9 cellular contexts compared by ENCODE assay signal in genomic region chr6:43269273-43270007, GRCh38. TPM values are rescaled to one million over a fixed set of nuclear protein-coding genes. Genes with fewer than 3 reads are reported as not detected.
DNase-seq lines count a peak whose midpoint lies in the region; ATAC-seq and TF ChIP-seq lines count a peak whose summit lies in the region.
"Had no signal": no experiment of that assay in that cellular context is flagged by ENCODE, and none has a peak within 500 bp of the region (broad histone marks: within the 10 kb centered on the region; RNA-seq: fewer than 3 reads in every experiment).

No MANE protein-coding gene starts in this region.

- no peak overlapping the region for H3K27ac ChIP-seq in GM23338 (ENCODE audit: low read depth)
- no peak overlapping the region for H3K27ac ChIP-seq in parathyroid adenoma

- POLR2A ChIA-PET in activated CD4-positive, alpha-beta memory T cell treated with anti-CD3 and anti-CD28 coated beads for 36 hours (lab: Charles Lee), result no interaction called here

- no peaks in the 10 kb centered on the region for H3K9me3 ChIP-seq in parathyroid adenoma (ENCODE audit: control insufficient read depth, low read length)

- H3F3A ChIP-seq in GM23338 (replicated peaks; ENCODE audit: low read depth), result no peaks in the 10 kb centered on the region

- H2AFZ ChIP-seq in GM23338 (peak overlapping the region; percentile 84), parathyroid adenoma (peak overlapping the region; percentile 85)

- CTCF ChIA-PET in activated CD4-positive, alpha-beta memory T cell treated with anti-CD3 and anti-CD28 coated beads for 36 hours (lab: Charles Lee), result interaction anchor here (1.2 to 1.4 kb wide), 2 partner anchors 237 kb away, joined by 4 read pairs; no protein-coding TSS in a partner anchor

- H3K36me3 Mint-ChIP-seq in GM23338 (ENCODE audit: low read depth), result no peaks in the 10 kb centered on the region
- H3K36me3 Mint-ChIP-seq in activated CD4-positive, alpha-beta memory T cell treated with anti-CD3 and anti-CD28 coated beads for 36 hours, result no peaks in the 10 kb centered on the region

- H3K4me1 ChIP-seq in GM23338 (ENCODE audit: insufficient read depth), result peaks cover 14% of the 10 kb centered on the region
- peaks cover 14% of the 10 kb centered on the region for H3K4me1 ChIP-seq in parathyroid adenoma

- H3K36me3 ChIP-seq in GM23338 (ENCODE audit: insufficient read depth), result no peaks in the 10 kb centered on the region
- no peaks in the 10 kb centered on the region for H3K36me3 ChIP-seq in parathyroid adenoma (ENCODE audit: control insufficient read depth, insufficient read depth, low read length)

- ATAC-seq in GM23338, result peak; percentile 64
- peak; percentile 24 for ATAC-seq in esophagus mucosa
- ATAC-seq in GM18861 (IDR thresholded peaks at IDR 0.05; ENCODE audit: unreplicated experiment), result no peak
- no peak for ATAC-seq in GM21576 (IDR thresholded peaks at IDR 0.05; ENCODE audit: unreplicated experiment)

- no peak overlapping the region for H3K9ac ChIP-seq in parathyroid adenoma

- TF ChIP-seq CTCF in GM23338 (conservative IDR thresholded peaks at IDR 0.05; ENCODE audit: low read depth in 2 of 2) (no peak), parathyroid adenoma (IDR thresholded peaks at IDR 0.05) (no peak)

- no peaks in the 10 kb centered on the region for H3K9me2 ChIP-seq in GM23338 (ENCODE audit: insufficient read depth)

- intact Hi-C loops in activated CD4-positive, alpha-beta memory T cell treated with anti-CD3 and anti-CD28 coated beads for 36 hours (cut with micrococcal nuclease), result no loop called here

- H3K27me3 Mint-ChIP-seq in GM23338 (ENCODE audit: insufficient read depth, low read depth, poor library complexity), result peaks cover 48% of the 10 kb centered on the region
- no peaks in the 10 kb centered on the region for H3K27me3 Mint-ChIP-seq in activated CD4-positive, alpha-beta memory T cell treated with anti-CD3 and anti-CD28 coated beads for 36 hours

- H3K27ac Mint-ChIP-seq in GM23338, result no peak overlapping the region
- no peak overlapping the region for H3K27ac Mint-ChIP-seq in activated CD4-positive, alpha-beta memory T cell treated with anti-CD3 and anti-CD28 coated beads for 36 hours

- DNase-seq in GM23338 (ENCODE audit: low spot score) (peak; percentile 47), UCSD-AML1 (lab: John Stamatoyannopoulos, UW; ENCODE audit: unreplicated experiment) (no peak), T1000 (lab: John Stamatoyannopoulos, UW) (no peak)
- peak; percentile 57 for DNase-seq in activated CD4-positive, alpha-beta memory T cell treated with anti-CD3 and anti-CD28 coated beads for 36 hours

- H3K27me3 ChIP-seq in GM23338 (ENCODE audit: insufficient read depth), result peaks cover 63% of the 10 kb centered on the region
- no peaks in the 10 kb centered on the region for H3K27me3 ChIP-seq in parathyroid adenoma (ENCODE audit: control insufficient read depth, insufficient read depth, low read length)

- no peaks in the 10 kb centered on the region for H3K9me3 Mint-ChIP-seq in GM23338
- no peaks in the 10 kb centered on the region for H3K9me3 Mint-ChIP-seq in activated CD4-positive, alpha-beta memory T cell treated with anti-CD3 and anti-CD28 coated beads for 36 hours
- H3K9me3 Mint-ChIP-seq: neural crest cell had no signal

- peaks cover 37% of the 10 kb centered on the region for H3K4me1 Mint-ChIP-seq in GM23338
- peaks cover 5% of the 10 kb centered on the region for H3K4me1 Mint-ChIP-seq in activated CD4-positive, alpha-beta memory T cell treated with anti-CD3 and anti-CD28 coated beads for 36 hours (ENCODE audit: low read depth)

- no peaks in the 10 kb centered on the region for H3K79me2 ChIP-seq in GM23338 (replicated peaks; ENCODE audit: insufficient read depth)
- H3K79me2 ChIP-seq in parathyroid adenoma, result no peaks in the 10 kb centered on the region

- H3K4me3 Mint-ChIP-seq in GM23338, result peak overlapping the region; percentile 64
- H3K4me3 Mint-ChIP-seq in activated CD4-positive, alpha-beta memory T cell treated with anti-CD3 and anti-CD28 coated beads for 36 hours, result peak overlapping the region; percentile 28
- H3K4me3 Mint-ChIP-seq: neural crest cell had no signal

- H4K20me1 ChIP-seq in GM23338 (replicated peaks; ENCODE audit: insufficient read depth), result no peaks in the 10 kb centered on the region

- peak overlapping the region; percentile 84 for H3K4me2 ChIP-seq in GM23338
- H3K4me2 ChIP-seq in parathyroid adenoma (ENCODE audit: low read length), result peak overlapping the region; percentile 22

- H3K4me3 ChIP-seq in GM23338 (peak overlapping the region; percentile 52), parathyroid adenoma (ENCODE audit: low read depth, low read length) (no peak overlapping the region)

TF ChIP-seq in GM23338, 12 proteins besides CTCF, POLR2A, EP300 and RAD21:
- TF ChIP-seq STAT1 (IDR thresholded peaks at IDR 0.05; ENCODE audit: unreplicated experiment), result no peak
- TF ChIP-seq JUNB (IDR thresholded peaks at IDR 0.05; ENCODE audit: unreplicated experiment), result no peak
- TF ChIP-seq ZNF114 (CRISPR knock-in tag; IDR thresholded peaks at IDR 0.05), result no peak
- no peak for TF ChIP-seq POLR2AphosphoS5 (IDR thresholded peaks at IDR 0.05; ENCODE audit: low read depth)
- TF ChIP-seq ETS1 (IDR thresholded peaks at IDR 0.05), result no peak
- TF ChIP-seq EZH2 (IDR thresholded peaks at IDR 0.05; ENCODE audit: low read depth, unreplicated experiment), result no peak

RNA-seq across cellular contexts. Expression of gene TTBK1, which starts 26.2 kb away (rescaled TPM):
- 1.1 and 1.2 TPM in 2 replicates for total RNA-seq in GM23338 (2014; rRNA removed; shearing (Covaris generic))
- polyA plus RNA-seq in GM23338 (2016; fragmentation: Nextera tagmentation; extraction: Ambion mirVana), result 0.14 and 0.29 TPM in 2 replicates
- under 1 TPM; 0.31 to 0.34 TPM for total RNA-seq in activated CD4-positive, alpha-beta memory T cell treated with anti-CD3 and anti-CD28 coated beads for 36 hours
- total RNA-seq in esophagus mucosa, result not detected

RNA-seq across cellular contexts. Expression of gene SLC22A7, which starts 28.6 kb away (rescaled TPM):
- total RNA-seq in GM23338 (2014; rRNA removed; shearing (Covaris generic)), result not detected in 2 replicates
- 0.14 and 0.31 TPM in 2 replicates for polyA plus RNA-seq in GM23338 (2016; fragmentation: Nextera tagmentation; extraction: Ambion mirVana)
- not detected for total RNA-seq in activated CD4-positive, alpha-beta memory T cell treated with anti-CD3 and anti-CD28 coated beads for 36 hours
- not detected for total RNA-seq in esophagus mucosa

RNA-seq across cellular contexts. Expression of gene CRIP3, which starts 39.2 kb away (rescaled TPM):
- 18.8 and 22.0 TPM in 2 replicates for total RNA-seq in GM23338 (2014; rRNA removed; shearing (Covaris generic))
- polyA plus RNA-seq in GM23338 (2016; fragmentation: Nextera tagmentation; extraction: Ambion mirVana), result 36.0 and 39.9 TPM in 2 replicates
- 1 to 10 TPM; 2.0 to 2.9 TPM for total RNA-seq in activated CD4-positive, alpha-beta memory T cell treated with anti-CD3 and anti-CD28 coated beads for 36 hours
- 0.28 TPM for total RNA-seq in esophagus mucosa

RNA-seq across cellular contexts. Expression of gene DNPH1, which starts 40.2 kb away (rescaled TPM):
- 18.0 and 29.2 TPM in 2 replicates for total RNA-seq in GM23338 (2014; rRNA removed; shearing (Covaris generic))
- 43.4 and 50.0 TPM in 2 replicates for polyA plus RNA-seq in GM23338 (2016; fragmentation: Nextera tagmentation; extraction: Ambion mirVana)
- 10 to 100 TPM; 57.5 to 57.9 TPM for total RNA-seq in activated CD4-positive, alpha-beta memory T cell treated with anti-CD3 and anti-CD28 coated beads for 36 hours
- total RNA-seq in esophagus mucosa, result 40.2 TPM

Comparison
In these comparisons a context has a peak if more than half of its experiments do, and no peak if none do; other contexts are left out.
1. ATAC-seq: peak in GM23338 (single experiment) and esophagus mucosa (single experiment); none in GM18861 (single experiment) and GM21576 (single experiment).
2. DNase-seq: peak in GM23338 (single experiment) and activated CD4-positive, alpha-beta memory T cell treated with anti-CD3 and anti-CD28 coated beads for 36 hours (single experiment); none in UCSD-AML1 (single experiment) and T1000 (single experiment).